In genomic region chr2:73926493-73927327, GRCh38 we compare ENCODE assay signal across 8 cellular contexts. TPM values are rescaled to one million over a fixed set of nuclear protein-coding genes. Genes with fewer than 3 reads are reported as not detected.
DNase-seq lines count a peak whose midpoint lies in the region; ATAC-seq, FAIRE-seq and TF ChIP-seq lines count a peak whose summit lies in the region.

Gene DGUOK, plus strand, starts transcription at chr2:73926880. Its CDS starts 31 bp downstream, at chr2:73926911.

- no peaks in the 10 kb centered on the region for H3K27me3 Mint-ChIP-seq in activated CD4-positive, alpha-beta memory T cell treated with anti-CD3 and anti-CD28 coated beads for 36 hours

- ATAC-seq in GM19438 (IDR thresholded peaks at IDR 0.05; ENCODE audit: low read depth, unreplicated experiment) (peak; percentile 99), HG03575 (IDR thresholded peaks at IDR 0.05; ENCODE audit: extremely low read depth, insufficient number of reproducible peaks, low FRiP score, unreplicated experiment) (peak; percentile 74), HepG2 (peak; percentile 99)

- TF ChIP-seq EP300 in HepG2 (IDR thresholded peaks at IDR 0.05; ENCODE audit: low read depth in 2 of 2, low read length in 2 of 2): peak; percentile 49 to 64; a peak in 2 of 4 replicates
- TF ChIP-seq EP300 in HepG2 (CRISPR knock-in tag; IDR thresholded peaks at IDR 0.05; ENCODE audit: borderline replicate concordance): peak; percentile 55

- peak within 1 kb of the TSS; percentile 76 to 91 (median 82) for H3K4me3 ChIP-seq in HepG2 (replicated peaks in 1 of 3; ENCODE audit: insufficient read depth in 1 of 3, low read depth in 2 of 3, low read length in 3 of 3)

- H3K4me3 Mint-ChIP-seq in activated CD4-positive, alpha-beta memory T cell treated with anti-CD3 and anti-CD28 coated beads for 36 hours: peak within 1 kb of the TSS; percentile 92

- H3K4me1 ChIP-seq in HepG2 (ENCODE audit: insufficient read depth, low read length): peaks cover 44% of the 10 kb centered on the region

- WGBS in HepG2 (ENCODE audit: low lambda C conversion rate): under 1% methylated on average over 48 of the region's 50 CpGs

- H3K27ac ChIP-seq in HepG2 (ENCODE audit: extremely low read length, insufficient read depth, low read length): peak within 1 kb of the TSS; percentile 78

- H3K9ac ChIP-seq in HepG2 (ENCODE audit: insufficient read depth, low read depth, low read length): peak within 1 kb of the TSS; percentile 97

- peaks cover 45% of the 10 kb centered on the region for H3K4me1 Mint-ChIP-seq in activated CD4-positive, alpha-beta memory T cell treated with anti-CD3 and anti-CD28 coated beads for 36 hours (ENCODE audit: low read depth)

- peaks cover 8% of the 10 kb centered on the region for H3K36me3 Mint-ChIP-seq in activated CD4-positive, alpha-beta memory T cell treated with anti-CD3 and anti-CD28 coated beads for 36 hours

- no peaks in the 10 kb centered on the region; the same call in 1 of the 2 replicates for H4K20me1 ChIP-seq in HepG2 (ENCODE audit: insufficient read depth, low read length)

- peak; percentile 69 for TF ChIP-seq RAD21 in HepG2 (CRISPR knock-in tag; IDR thresholded peaks at IDR 0.05)

- TF ChIP-seq POLR2A in HepG2 (IDR thresholded peaks at IDR 0.05; ENCODE audit: insufficient read depth in 1 of 2, low read depth in 2 of 2, low read length in 2 of 2): peak; percentile 95 to 97

- peak within 1 kb of the TSS; percentile 79 for H2AFZ ChIP-seq in HepG2 (ENCODE audit: low read length)

- DNase-seq in CD1c-positive myeloid dendritic cell (ENCODE audit: extremely low spot score): peak; percentile 99
- peak; percentile 98 for DNase-seq in NCI-H82 treated with DMSO at 0.1 percent for 48 hours (lab: John Stamatoyannopoulos, UW; ENCODE audit: unreplicated experiment)
- DNase-seq in activated CD4-positive, alpha-beta memory T cell treated with anti-CD3 and anti-CD28 coated beads for 36 hours: peak; percentile 99
- peak; percentile 99 for DNase-seq in dermis microvascular lymphatic vessel endothelial cell (ENCODE audit: low read depth in 2 of 2)
- DNase-seq in HepG2 (ENCODE audit: low spot score): peak; percentile 99
- DNase-seq in stimulated activated CD4-positive, alpha-beta T cell treated with anti-CD3 and anti-CD28 coated beads, Interleukin-4, amount 100 ng/mL, for 1 hour: peak; percentile 92

- H3K27ac Mint-ChIP-seq in activated CD4-positive, alpha-beta memory T cell treated with anti-CD3 and anti-CD28 coated beads for 36 hours: peak within 1 kb of the TSS; percentile 95

- H3K27me3 ChIP-seq in HepG2 (ENCODE audit: control insufficient read depth in 1 of 2, insufficient read depth in 2 of 2, low read length in 2 of 2): peaks cover 0 to 5% of the 10 kb centered on the region in 2 experiments; a peak in 2 of 5 replicates

- POLR2A ChIA-PET in activated CD4-positive, alpha-beta memory T cell treated with anti-CD3 and anti-CD28 coated beads for 36 hours (lab: Charles Lee): interaction anchor here (0.8 to 1.5 kb wide), 7 partner anchors 12 to 115 kb away, joined by 3 to 13 read pairs (median 4); partner anchors contain the start of genes STAMBP and TET3
- POLR2A ChIA-PET in HepG2 (lab: Yijun Ruan, JAX): interaction anchor here (0.7 to 1.4 kb wide), 11 partner anchors 9 to 252 kb away, joined by 3 to 23 read pairs (median 5); partner anchors contain the start of genes MOB1A, STAMBP and TPRKB

- TF ChIP-seq CTCF in HepG2 (CRISPR knock-in tag; IDR thresholded peaks at IDR 0.05): no peak

- intact Hi-C loops in activated CD4-positive, alpha-beta memory T cell treated with anti-CD3 and anti-CD28 coated beads for 36 hours (cut with micrococcal nuclease): loop anchor here (1.0 to 10.0 kb wide), 8 partner anchors 40 to 272 kb away; partner anchors contain the start of genes BOLA3, MOB1A, MTHFD2 and TPRKB
- intact Hi-C loops in HepG2 (cut with micrococcal nuclease; ENCODE audit: unreplicated experiment): loop anchor here (2.0 to 10.0 kb wide), 3 partner anchors 56 to 198 kb away; partner anchors contain the start of genes STAMBP and TET3

- in situ Hi-C loops in HepG2 (cut with HindIII; ENCODE audit: extremely low pct_ligation_motif_present, low pct_unique_long_range_greater_than_20kb): no loop called here

- BruUV-seq in HepG2 (replicated peaks; lab: Mats Ljungman, UMichigan): no TSS peak

- H3K4me2 ChIP-seq in HepG2 (ENCODE audit: low read depth, low read length): peak within 1 kb of the TSS; percentile 86

- no peaks in the 10 kb centered on the region for H3K9me3 Mint-ChIP-seq in activated CD4-positive, alpha-beta memory T cell treated with anti-CD3 and anti-CD28 coated beads for 36 hours

- peaks cover 46% of the 10 kb centered on the region for H3K79me2 ChIP-seq in HepG2 (ENCODE audit: insufficient read depth, low read length)

- H3K36me3 ChIP-seq in HepG2 (replicated peaks in 1 of 2; ENCODE audit: control insufficient read depth in 1 of 2, insufficient read depth in 2 of 2, low read length in 2 of 2): peaks cover 0 to 5% of the 10 kb centered on the region in 2 experiments; a peak in 3 of 5 replicates

- CTCF ChIA-PET in activated CD4-positive, alpha-beta memory T cell treated with anti-CD3 and anti-CD28 coated beads for 36 hours (lab: Charles Lee): interaction anchor here (0.6 to 1.0 kb wide), 5 partner anchors 11 to 194 kb away, joined by 3 to 4 read pairs (median 3); no protein-coding TSS in a partner anchor
- CTCF ChIA-PET in HepG2 (lab: Yijun Ruan, JAX; ENCODE audit: low intra/inter-chr PET ratio, low total read pairs): no interaction called here

- H3K9me3 ChIP-seq in HepG2 (ENCODE audit: low read length): no peaks in the 10 kb centered on the region

- peak; percentile 96 for FAIRE-seq in HepG2 (lab: Jason Lieb, UNC)

TF ChIP-seq in HepG2, 621 proteins besides CTCF, POLR2A, EP300 and RAD21 (continues in another document):
- TF ChIP-seq TOPORS (CRISPR knock-in tag; IDR thresholded peaks at IDR 0.05): peak; percentile 85
- TF ChIP-seq ZNF274 (CRISPR knock-in tag; IDR thresholded peaks at IDR 0.05): peak; percentile 96; the same call in 1 of the 2 replicates
- TF ChIP-seq ZSCAN21 (CRISPR knock-in tag; IDR thresholded peaks at IDR 0.05; ENCODE audit: borderline replicate concordance): no peak
- no peak for TF ChIP-seq ISX (CRISPR knock-in tag; conservative IDR thresholded peaks at IDR 0.05)
- no peak for TF ChIP-seq MBD4 (IDR thresholded peaks at IDR 0.05; ENCODE audit: borderline replicate concordance, low read length)
- TF ChIP-seq ZNF383 (CRISPR knock-in tag; IDR thresholded peaks at IDR 0.05; ENCODE audit: borderline replicate concordance): peak; percentile 85; the same call in 1 of the 2 replicates
- TF ChIP-seq NFYB (CRISPR knock-in tag; IDR thresholded peaks at IDR 0.05): peak; percentile 70; the same call in 1 of the 2 replicates
- peak; percentile 91 for TF ChIP-seq IRF2 (CRISPR knock-in tag; IDR thresholded peaks at IDR 0.05)
- TF ChIP-seq PLRG1 (conservative IDR thresholded peaks at IDR 0.05): no peak
- TF ChIP-seq DNMT3B (CRISPR knock-in tag; conservative IDR thresholded peaks at IDR 0.05): 0 out of 2 replicates have a peak, but pooled peaks have one; percentile 31
- no peak for TF ChIP-seq TRIM24 (CRISPR knock-in tag; IDR thresholded peaks at IDR 0.05)
- peak; percentile 99 for TF ChIP-seq POGZ (CRISPR knock-in tag; IDR thresholded peaks at IDR 0.05)
- peak; percentile 91 for TF ChIP-seq XRCC5 (optimal IDR thresholded peaks at IDR 0.05; ENCODE audit: low read length)
- TF ChIP-seq CCDC6 (CRISPR knock-in tag; IDR thresholded peaks at IDR 0.05): peak; percentile 73; the same call in 1 of the 2 replicates
- peak; percentile 87 for TF ChIP-seq ZNF205 (CRISPR knock-in tag; IDR thresholded peaks at IDR 0.05)
- peak; percentile 85; the same call in 1 of the 2 replicates for TF ChIP-seq MXD1 (CRISPR knock-in tag; IDR thresholded peaks at IDR 0.05)

RNA-seq across cellular contexts. Expression of gene DGUOK, which starts in this region (rescaled TPM):
- total RNA-seq in activated CD4-positive, alpha-beta memory T cell treated with anti-CD3 and anti-CD28 coated beads for 36 hours: 100 to 1,000 TPM; 101 to 102 TPM
- total RNA-seq in dermis microvascular lymphatic vessel endothelial cell (47.8 and 51.3 TPM in 2 replicates), HepG2 (2016; rRNA removed; fragmentation: Illumina TruSeq; extraction: Trizol) (105 and 130 TPM in 2 replicates)
- total RNA-seq in HepG2 (2016; cell fraction: cytosol; rRNA removed; fragmentation: Illumina TruSeq; extraction: Trizol; ENCODE audit: low read depth): 22.6 and 22.7 TPM in 2 replicates
- 106 and 144 TPM in 2 replicates for total RNA-seq in HepG2 (2016; cell fraction: insoluble cytoplasmic fraction; rRNA removed; fragmentation: Illumina TruSeq; extraction: Trizol)
- total RNA-seq in HepG2 (2016; cell fraction: membrane; rRNA removed; fragmentation: Illumina TruSeq; extraction: Trizol): 48.1 and 55.5 TPM in 2 replicates
- total RNA-seq in HepG2 (2016; cell fraction: nucleus; rRNA removed; fragmentation: Illumina TruSeq; extraction: Trizol): 47.4 and 51.2 TPM in 2 replicates
- polyA plus RNA-seq in HepG2 (2011; rRNA removed): 124 and 137 TPM in 2 replicates
- 118 and 121 TPM in 2 replicates for polyA plus RNA-seq in HepG2 (2011; cell fraction: cytosol; rRNA removed)
- 36.3 and 40.1 TPM in 2 replicates for polyA plus RNA-seq in HepG2 (2011; cell fraction: nucleus; rRNA removed)
- 107 and 124 TPM in 2 replicates for polyA plus RNA-seq in HepG2 (2012)
- polyA plus RNA-seq in HepG2 (2016; cell fraction: cytosol; fragmentation: Illumina TruSeq; extraction: Trizol; ENCODE audit: low read depth): 26.7 and 29.0 TPM in 2 replicates
- 184 and 199 TPM in 2 replicates for polyA plus RNA-seq in HepG2 (2016; cell fraction: insoluble cytoplasmic fraction; fragmentation: Illumina TruSeq; extraction: Trizol; ENCODE audit: low read depth)
- 57.6 and 62.2 TPM in 2 replicates for polyA plus RNA-seq in HepG2 (2016; cell fraction: membrane; fragmentation: Illumina TruSeq; extraction: Trizol; ENCODE audit: low read depth)
- 105 and 115 TPM in 2 replicates for polyA plus RNA-seq in HepG2 (2016; cell fraction: nucleus; fragmentation: Illumina TruSeq; extraction: Trizol; ENCODE audit: insufficient read depth, low read depth)
- polyA minus RNA-seq in HepG2 (2011; rRNA and poly(A)+ RNA removed; ENCODE audit: low replicate concordance): 25.9 and 35.0 TPM in 2 replicates
- 23.1 and 30.6 TPM in 2 replicates for polyA minus RNA-seq in HepG2 (2011; cell fraction: cytosol; rRNA and poly(A)+ RNA removed)
- polyA minus RNA-seq in HepG2 (2011; cell fraction: nucleus; rRNA and poly(A)+ RNA removed): 23.6 and 37.7 TPM in 2 replicates

Comparison
In these comparisons a context has a peak if more than half of its experiments do, and no peak if none do; other contexts are left out.
1. Peak in every context shown above with its lines: DNase-seq, ATAC-seq, H3K4me3 ChIP-seq and H3K27ac ChIP-seq.